19 cellular contexts compared by ENCODE assay signal in the genomic region with DNA sequence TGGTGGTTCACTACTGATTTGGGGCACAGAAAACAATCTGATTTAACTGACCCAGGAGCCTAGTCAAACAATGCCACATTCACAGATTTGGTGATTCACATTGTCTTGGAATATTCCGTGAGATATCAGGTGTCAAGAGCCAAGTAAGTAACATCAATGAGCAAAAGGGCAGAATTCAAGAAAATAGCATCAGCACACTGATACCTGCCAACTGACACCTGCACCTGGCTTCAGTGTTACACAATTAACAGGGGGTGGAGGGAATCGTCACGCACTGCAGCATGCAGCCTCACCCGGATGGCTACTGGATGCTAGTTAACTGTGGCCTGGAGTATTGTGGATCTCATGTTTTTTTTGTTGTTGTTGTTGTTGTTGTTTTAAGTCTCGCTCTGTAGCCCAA. TPM values are rescaled to one million over a fixed set of nuclear protein-coding genes. Genes with fewer than 3 reads are reported as not detected.
A peak's percentile ranks its signal among the peaks of the same experiment; 100 is the strongest.
DNase-seq lines count a peak whose midpoint lies in the region; ATAC-seq and TF ChIP-seq lines count a peak whose summit lies in the region.
"Had no signal": no experiment of that assay in that cellular context is flagged by ENCODE, and none has a peak within 500 bp of the region (broad histone marks: within the 10 kb centered on the region; RNA-seq: fewer than 3 reads in every experiment).

No MANE protein-coding gene starts in this region.

- no peak overlapping the region for H3K9ac ChIP-seq in MM.1S (ENCODE audit: low read length)

- TF ChIP-seq CTCF in MM.1S (IDR thresholded peaks at IDR 0.05; ENCODE audit: low read length): no peak

- H3K9me3 Mint-ChIP-seq in stimulated activated memory B cell treated with anti-CD40 and anti-IgM and Interleukin-4, amounts not matched to agents 10 μg/mL and 1 μg/mL and 100 μg/mL, for 72 hours: no peaks in the 10 kb centered on the region
- H3K9me3 Mint-ChIP-seq: activated naive CD4-positive, alpha-beta T cell treated with anti-CD3 and anti-CD28 coated beads, Interleukin-2, amount 50 U/mL, for 72 hours; brain; dendritic cell treated with granulocyte-macrophage colony-stimulating factor and Interleukin-4, amounts not matched to agents 40 ng/mL and 50 ng/mL, for 4 days; stimulated activated naive CD8-positive, alpha-beta T cell treated with anti-CD3 and anti-CD28 coated beads, Interleukin-15, amount 100 ng/mL, for 72 hours; T-helper 1 cell treated with Interleukin-12 subunit alpha and Interleukin-12 subunit beta and Interleukin-4 antibody, amounts not matched to agents 30 μg/mL and 1 μg/mL, for 36 hours had no signal

- H3K4me3 ChIP-seq in MM.1S (ENCODE audit: low read length): no peak overlapping the region
- H3K4me3 ChIP-seq: lung had no signal

- ATAC-seq in esophagus mucosa: no peak
- ATAC-seq in stimulated activated memory B cell treated with anti-CD40 and anti-IgM and Interleukin-4, amounts not matched to agents 10 μg/mL and 1 μg/mL and 100 μg/mL, for 72 hours: no peak
- ATAC-seq in GM21717 (IDR thresholded peaks at IDR 0.05; ENCODE audit: unreplicated experiment): no peak
- ATAC-seq: activated CD4-positive, CD25-positive, alpha-beta regulatory T cell treated with anti-CD3 and anti-CD28 coated beads, Interleukin-2, amount 50 U/mL, for 24 hours; stimulated activated naive CD8-positive, alpha-beta T cell treated with anti-CD3 and anti-CD28 coated beads, Interleukin-15, amount 100 ng/mL, for 72 hours had no signal

- H3K27ac Mint-ChIP-seq in stimulated activated memory B cell treated with anti-CD40 and anti-IgM and Interleukin-4, amounts not matched to agents 10 μg/mL and 1 μg/mL and 100 μg/mL, for 72 hours: no peak overlapping the region
- H3K27ac Mint-ChIP-seq: dendritic cell treated with granulocyte-macrophage colony-stimulating factor and Interleukin-4, amounts not matched to agents 40 ng/mL and 50 ng/mL, for 4 days; stimulated activated naive CD8-positive, alpha-beta T cell treated with anti-CD3 and anti-CD28 coated beads, Interleukin-15, amount 100 ng/mL, for 72 hours; T-helper 1 cell treated with Interleukin-12 subunit alpha and Interleukin-12 subunit beta and Interleukin-4 antibody, amounts not matched to agents 30 μg/mL and 1 μg/mL, for 36 hours had no signal

- no peaks in the 10 kb centered on the region for H3K79me2 ChIP-seq in MM.1S (ENCODE audit: low read length)

- H3K9me3 ChIP-seq in MM.1S (replicated peaks; ENCODE audit: insufficient read depth, low read length): no peaks in the 10 kb centered on the region

- DNase-seq in NCI-H2081 (lab: John Stamatoyannopoulos, UW): peak; percentile 52 to 81
- no peak for DNase-seq in NCI-H2081 treated with DMSO at 0.1 percent for 48 hours (lab: John Stamatoyannopoulos, UW)
- DNase-seq in MM.1S: peak; percentile 26
- peak; percentile 93 for DNase-seq in NCI-H2196 (lab: John Stamatoyannopoulos, UW; ENCODE audit: unreplicated experiment)
- peak; percentile 27 for DNase-seq in iPS-NIHi11 (ENCODE audit: low spot score)
- DNase-seq: activated CD8-positive, alpha-beta memory T cell treated with anti-CD3 and anti-CD28 coated beads, Interleukin-2, amount 50 U/mL, for 48 hours; C1 segment of cervical spinal cord; NK-92 treated with Interleukin-12 subunit alpha and Interleukin-12 subunit beta, amount 100 ng/mL, for 24 hours; SHP77; stimulated activated naive CD8-positive, alpha-beta T cell treated with anti-CD3 and anti-CD28 coated beads, Interleukin-15, amount 100 ng/mL, for 72 hours had no signal

- no peak overlapping the region for H3K4me2 ChIP-seq in MM.1S (ENCODE audit: low read depth, low read length)

- H3K4me3 Mint-ChIP-seq in stimulated activated memory B cell treated with anti-CD40 and anti-IgM and Interleukin-4, amounts not matched to agents 10 μg/mL and 1 μg/mL and 100 μg/mL, for 72 hours: no peak overlapping the region
- H3K4me3 Mint-ChIP-seq: brain; dendritic cell treated with granulocyte-macrophage colony-stimulating factor and Interleukin-4, amounts not matched to agents 40 ng/mL and 50 ng/mL, for 4 days; stimulated activated naive CD8-positive, alpha-beta T cell treated with anti-CD3 and anti-CD28 coated beads, Interleukin-15, amount 100 ng/mL, for 72 hours; T-helper 1 cell treated with Interleukin-12 subunit alpha and Interleukin-12 subunit beta and Interleukin-4 antibody, amounts not matched to agents 30 μg/mL and 1 μg/mL, for 36 hours had no signal

- H2AFZ ChIP-seq in MM.1S (ENCODE audit: low read length): no peak overlapping the region

- peak overlapping the region; percentile 1; the same call in 1 of the 2 replicates for H3K27ac ChIP-seq in MM.1S (ENCODE audit: low read length)

- no peaks in the 10 kb centered on the region for H3K27me3 ChIP-seq in MM.1S (replicated peaks; ENCODE audit: insufficient read depth, low read length)

- no peaks in the 10 kb centered on the region for H4K20me1 ChIP-seq in MM.1S (ENCODE audit: insufficient read depth, low read length)

- H3K4me1 ChIP-seq in MM.1S (ENCODE audit: low read length): peaks cover under 1% of the 10 kb centered on the region

- peaks cover 74% of the 10 kb centered on the region for H3F3A ChIP-seq in MM.1S (ENCODE audit: insufficient read depth, low read length)

- H3K27me3 Mint-ChIP-seq in stimulated activated memory B cell treated with anti-CD40 and anti-IgM and Interleukin-4, amounts not matched to agents 10 μg/mL and 1 μg/mL and 100 μg/mL, for 72 hours: no peaks in the 10 kb centered on the region
- H3K27me3 Mint-ChIP-seq: brain; dendritic cell treated with granulocyte-macrophage colony-stimulating factor and Interleukin-4, amounts not matched to agents 40 ng/mL and 50 ng/mL, for 4 days; stimulated activated naive CD8-positive, alpha-beta T cell treated with anti-CD3 and anti-CD28 coated beads, Interleukin-15, amount 100 ng/mL, for 72 hours had no signal

- H3K4me1 Mint-ChIP-seq in stimulated activated memory B cell treated with anti-CD40 and anti-IgM and Interleukin-4, amounts not matched to agents 10 μg/mL and 1 μg/mL and 100 μg/mL, for 72 hours: no peaks in the 10 kb centered on the region

- H3K36me3 Mint-ChIP-seq in stimulated activated memory B cell treated with anti-CD40 and anti-IgM and Interleukin-4, amounts not matched to agents 10 μg/mL and 1 μg/mL and 100 μg/mL, for 72 hours: peaks cover 56% of the 10 kb centered on the region

- no peaks in the 10 kb centered on the region; the same call in 1 of the 2 replicates for H3K36me3 ChIP-seq in MM.1S (replicated peaks; ENCODE audit: insufficient read depth, low read length)

- H3K9me2 ChIP-seq in MM.1S (replicated peaks; ENCODE audit: insufficient read depth, low read length): no peaks in the 10 kb centered on the region

RNA-seq across cellular contexts. Expression of gene CCNL1, which starts 17.6 kb away (rescaled TPM):
- 59.5 TPM for total RNA-seq in esophagus mucosa
